ENCODE assay signal across 20 cellular contexts in the genomic region with DNA sequence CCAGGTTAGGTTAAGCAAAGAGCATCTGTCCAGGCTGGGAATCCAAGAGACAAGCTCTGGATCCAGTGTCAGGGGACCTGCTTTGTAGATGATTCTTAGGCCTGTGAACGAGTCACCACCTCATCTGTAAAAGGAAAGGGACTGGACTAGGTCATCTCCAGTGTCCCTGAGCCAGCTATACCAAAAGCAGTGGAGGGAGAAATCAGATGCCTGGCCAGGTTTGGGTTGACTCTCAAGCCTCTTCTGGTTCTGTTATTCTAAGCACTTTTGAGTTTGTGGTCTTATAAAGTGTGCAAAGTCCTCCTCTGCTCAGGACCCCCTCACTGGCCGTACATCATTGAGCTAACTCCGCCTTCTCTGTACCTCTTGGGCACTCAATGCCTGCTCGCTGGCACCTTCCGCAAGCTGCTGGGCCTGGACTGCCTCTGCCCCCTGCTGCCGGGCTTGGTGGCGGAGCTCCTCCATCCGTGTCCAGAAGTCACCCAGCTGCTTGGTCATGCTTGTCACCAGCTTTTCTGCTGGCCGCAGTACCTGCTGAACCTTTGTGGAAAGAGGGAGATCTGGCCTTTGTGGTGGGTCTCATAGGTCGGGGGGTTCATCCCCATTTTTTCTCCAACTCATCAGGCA. TPM values are rescaled to one million over a fixed set of nuclear protein-coding genes. Genes with fewer than 3 reads are reported as not detected.
A peak's percentile ranks its signal among the peaks of the same experiment; 100 is the strongest.
DNase-seq lines count a peak whose midpoint lies in the region; ATAC-seq, FAIRE-seq and TF ChIP-seq lines count a peak whose summit lies in the region.
"Had no signal": no experiment of that assay in that cellular context is flagged by ENCODE, and none has a peak within 500 bp of the region (broad histone marks: within the 10 kb centered on the region; RNA-seq: fewer than 3 reads in every experiment).

No MANE protein-coding gene starts in this region.

- peak; percentile 30 for DNase-seq in mammary epithelial cell
- DNase-seq in Right ventricle myocardium superior = peak; percentile 50
- DNase-seq in right cardiac atrium = peak in 1 of 3 donors; percentile 64
- no peak for DNase-seq in HTR-8/SVneo (ENCODE audit: insufficient read length, low spot score)
- DNase-seq: CD4-positive, alpha-beta memory T cell; GF-D8; GM23248; HCEC 1CT; NCI-H1417; NCI-H187 treated with DMSO at 0.1 percent for 48 hours; NCI-H226; NCI-H524; PC-9; SJCRH30 had no signal

- CTCF ChIA-PET in mammary epithelial cell (lab: Charles Lee; ENCODE audit: low non-redundant PET) = no interaction called here

- no TSS peak for BruUV-seq in mammary epithelial cell (replicated peaks; lab: Mats Ljungman, UMichigan)

- no peak overlapping the region for H2AFZ ChIP-seq in mammary epithelial cell (ENCODE audit: low read depth, low read length)
- H2AFZ ChIP-seq: GM23248, PC-9 had no signal

- H3K27ac ChIP-seq in mammary epithelial cell (ENCODE audit: insufficient read depth, low read depth, low read length) (no peak overlapping the region), right cardiac atrium (ENCODE audit: low read length) (peak overlapping the region; percentile 32), temporal lobe (ENCODE audit: low read depth, low read length) (peak overlapping the region; percentile 46)
- H3K27ac ChIP-seq: GM23248, PC-9, RWPE1, SJCRH30 had no signal

- H3K4me1 ChIP-seq in mammary epithelial cell (ENCODE audit: insufficient read depth, low read length) (no peaks in the 10 kb centered on the region), right cardiac atrium (ENCODE audit: control insufficient read depth, insufficient read depth, low read length) (peaks cover 17% of the 10 kb centered on the region)
- H3K4me1 ChIP-seq: SJCRH30 had no signal

- peaks cover 79% of the 10 kb centered on the region for H3K36me3 ChIP-seq in mammary epithelial cell (ENCODE audit: insufficient read depth, low read length)

- H3K4me3 ChIP-seq in mammary epithelial cell (replicated peaks in 1 of 3; ENCODE audit: insufficient read depth in 1 of 3, low read depth in 2 of 3, low read length in 3 of 3) (no peak overlapping the region), right cardiac atrium (ENCODE audit: low read length) (no peak overlapping the region)
- H3K4me3 ChIP-seq: GM23248, K562, PC-9, SJCRH30 had no signal

- H3K27me3 ChIP-seq in mammary epithelial cell (ENCODE audit: insufficient read depth, low read length) (no peaks in the 10 kb centered on the region), right cardiac atrium (ENCODE audit: control insufficient read depth, insufficient read depth) (no peaks in the 10 kb centered on the region)
- H3K27me3 ChIP-seq: SJCRH30 had no signal

- peaks cover 12% of the 10 kb centered on the region for H3K79me2 ChIP-seq in mammary epithelial cell (ENCODE audit: insufficient read depth, low read length)

- in situ Hi-C loops in mammary epithelial cell (cut with MboI; ENCODE audit: low sequenced_read_pairs in 2 of 2) = no loop called here

- dilution Hi-C loops in mammary epithelial cell (cut with HindIII; ENCODE audit: low sequenced_read_pairs) = no loop called here

- 89% methylated on average over 10 of the region's 10 CpGs for WGBS in mammary epithelial cell (ENCODE audit: low coverage, missing lambda C conversion rate)
- 84% methylated on average over 10 of the region's 10 CpGs for WGBS in right cardiac atrium

- FAIRE-seq in HTR-8/SVneo (lab: Jason Lieb, UNC) = no peak
- FAIRE-seq: A204.1, K562 had no signal

- no peak overlapping the region for H3K9ac ChIP-seq in mammary epithelial cell (ENCODE audit: insufficient read depth, low read length)
- H3K9ac ChIP-seq: GM23248 had no signal

- intact Hi-C loops in mammary epithelial cell (cut with micrococcal nuclease) (no loop called here), Right ventricle myocardium superior (cut with DNase I) (no loop called here), right cardiac atrium (cut with DNase I) (no loop called here)

- ATAC-seq in Right ventricle myocardium superior (ENCODE audit: poor library complexity) = peak; percentile 38
- ATAC-seq in right cardiac atrium = no peak
- ATAC-seq in HG02763 (IDR thresholded peaks at IDR 0.05; ENCODE audit: unreplicated experiment) = no peak
- ATAC-seq in GM21360 (IDR thresholded peaks at IDR 0.05; ENCODE audit: unreplicated experiment) = no peak
- ATAC-seq: K562 had no signal

- H4K20me1 ChIP-seq in mammary epithelial cell (ENCODE audit: insufficient read depth, low read length) = peaks cover 59% of the 10 kb centered on the region

- H3K9me3 ChIP-seq in mammary epithelial cell (replicated peaks; ENCODE audit: insufficient read depth, low read length) = no peaks in the 10 kb centered on the region
- no peaks in the 10 kb centered on the region for H3K9me3 ChIP-seq in right cardiac atrium (ENCODE audit: control insufficient read depth, low read length)
- H3K9me3 ChIP-seq: SJCRH30 had no signal

- no peak for TF ChIP-seq CTCF in mammary epithelial cell (conservative IDR thresholded peaks at IDR 0.05 in 1 of 2, IDR thresholded peaks at IDR 0.05 in 1 of 2; ENCODE audit: extremely low read depth in 1 of 2, insufficient read depth in 1 of 2, low read depth in 1 of 2, low read length in 2 of 2)

- H3K4me2 ChIP-seq in mammary epithelial cell (ENCODE audit: insufficient read depth, low read depth, low read length) = no peak overlapping the region
- H3K4me2 ChIP-seq: PC-9 had no signal

RNA-seq across cellular contexts. Expression of a gene that starts 33.6 kb away (rescaled TPM):
- not detected for total RNA-seq in mammary epithelial cell
- not detected for polyA plus RNA-seq in mammary epithelial cell
- not detected for polyA minus RNA-seq in mammary epithelial cell
- not detected for total RNA-seq in Right ventricle myocardium superior
- total RNA-seq in right cardiac atrium = under 1 TPM in 1 of 4 donors, not detected in 3; 0.20 TPM
- polyA plus RNA-seq in right cardiac atrium = 0.07 TPM
- total RNA-seq in temporal lobe = 3.4 TPM
- total RNA-seq: CD4-positive, alpha-beta memory T cell; K562; PC-9; SJCRH30 had no signal
- polyA plus RNA-seq: CD4-positive, alpha-beta memory T cell; GM23248; K562 had no signal

RNA-seq across cellular contexts. Expression of a gene that starts 35.1 kb away (rescaled TPM):
- total RNA-seq in mammary epithelial cell (1,000 to 10,000 TPM in 1 of 2 donors, 100 to 1,000 TPM in 1; 920 to 2,749 TPM), Right ventricle myocardium superior (5.0 TPM), right cardiac atrium (10 to 100 TPM in 2 of 4 donors, 1 to 10 TPM in 2; 3.0 to 13.7 (median 11.0) TPM), temporal lobe (0.74 TPM)
- polyA plus RNA-seq in mammary epithelial cell (1,283 TPM), right cardiac atrium (4.9 TPM)
- polyA minus RNA-seq in mammary epithelial cell = 1,625 TPM

RNA-seq across cellular contexts. Expression of a gene that starts 58.1 kb away (rescaled TPM):
- total RNA-seq in mammary epithelial cell (10 to 100 TPM in 1 of 2 donors, 1 to 10 TPM in 1; 8.2 to 35.9 TPM), Right ventricle myocardium superior (453 TPM), right cardiac atrium (100 to 1,000 TPM in 3 of 4 donors, 10 to 100 TPM in 1; 77.4 to 414 (median 243) TPM), temporal lobe (2.5 TPM)
- polyA plus RNA-seq in mammary epithelial cell (20.8 TPM), right cardiac atrium (398 TPM)
- not detected for polyA minus RNA-seq in mammary epithelial cell

Comparison
In these comparisons a context has a peak if more than half of its experiments do, and no peak if none do; other contexts are left out.
1. RNA of a gene that starts 35.1 kb away (total RNA-seq): 920 to 2,749 TPM in mammary epithelial cell; 3.0 to 13.7 TPM in right cardiac atrium, 5.0 TPM in Right ventricle myocardium superior (single experiment) and 0.74 TPM in temporal lobe (single experiment); every median in the first group is over 10 times any median in the second.